Comparison of ENCODE assay signal across 8 cellular contexts in genomic region chr1:21439345-21439720, GRCh38. TPM values are rescaled to one million over a fixed set of nuclear protein-coding genes. Genes with fewer than 3 reads are reported as not detected.
DNase-seq lines count a peak whose midpoint lies in the region; ATAC-seq and TF ChIP-seq lines count a peak whose summit lies in the region.

No MANE protein-coding gene starts in this region.

- no peaks in the 10 kb centered on the region for H3K36me3 ChIP-seq in left ventricle myocardium inferior
- no peaks in the 10 kb centered on the region for H3K36me3 ChIP-seq in mucosa of rectum (ENCODE audit: control insufficient read depth in 2 of 2, insufficient read depth in 2 of 2, low read length in 2 of 2)
- H3K36me3 ChIP-seq in uterus, result no peaks in the 10 kb centered on the region

- DNase-seq in left ventricle myocardium inferior (no peak), Right ventricle myocardium superior (no peak), MCF 10A (ENCODE audit: unreplicated experiment) (no peak), uterus (no peak)

- H3K9me3 ChIP-seq in left ventricle myocardium inferior (replicated peaks) (no peaks in the 10 kb centered on the region), mucosa of rectum (ENCODE audit: control insufficient read depth in 2 of 2, low read length in 2 of 2) (no peaks in the 10 kb centered on the region), uterus (no peaks in the 10 kb centered on the region)

- H3K27ac ChIP-seq in left ventricle myocardium inferior (replicated peaks) (peak overlapping the region; percentile 64), mucosa of rectum (ENCODE audit: low read depth in 2 of 2, low read length in 2 of 2) (no peak overlapping the region), uterus (peak overlapping the region; percentile 64 to 69)

- no peaks in the 10 kb centered on the region for H3K27me3 Mint-ChIP-seq in MCF 10A (ENCODE audit: insufficient read depth, unreplicated experiment)

- CTCF ChIA-PET in MCF 10A (lab: Yijun Ruan, JAX), result interaction anchor here (1.1 kb wide), 1 partner anchor 96 kb away, joined by 3 read pairs; no protein-coding TSS in a partner anchor

- no peaks in the 10 kb centered on the region for H3K9me3 Mint-ChIP-seq in MCF 10A (ENCODE audit: unreplicated experiment)

- peaks cover 6% of the 10 kb centered on the region for H3K36me3 Mint-ChIP-seq in MCF 10A (ENCODE audit: insufficient read depth, unreplicated experiment)

- ATAC-seq in Right ventricle myocardium superior (ENCODE audit: poor library complexity), result no peak
- no peak for ATAC-seq in HG02623 (IDR thresholded peaks at IDR 0.05; ENCODE audit: unreplicated experiment)
- no peak for ATAC-seq in GM19395 (IDR thresholded peaks at IDR 0.05; ENCODE audit: unreplicated experiment)
- no peak for ATAC-seq in GM21528 (IDR thresholded peaks at IDR 0.05; ENCODE audit: low FRiP score, unreplicated experiment)

- TF ChIP-seq POLR2A in uterus (IDR thresholded peaks at IDR 0.05), result no peak

- H3K4me3 ChIP-seq in left ventricle myocardium inferior (peak overlapping the region; percentile 87), mucosa of rectum (ENCODE audit: low read length in 2 of 2) (peak overlapping the region; percentile 72 to 85), uterus (peak overlapping the region; percentile 52 to 79)

- H3K4me3 Mint-ChIP-seq in MCF 10A (ENCODE audit: unreplicated experiment), result peak overlapping the region; percentile 94

- H3K9ac ChIP-seq in mucosa of rectum (ENCODE audit: low read depth in 1 of 2, low read length in 2 of 2), result peak overlapping the region; percentile 52 to 68

- intact Hi-C loops in left ventricle myocardium inferior (cut with micrococcal nuclease) (no loop called here), Right ventricle myocardium superior (cut with DNase I) (no loop called here), MCF 10A (cut with micrococcal nuclease) (no loop called here), uterus (cut with DNase I; ENCODE audit: low total_unique reads) (no loop called here)

- H3K27me3 ChIP-seq in left ventricle myocardium inferior (ENCODE audit: low read depth), result peaks cover 13% of the 10 kb centered on the region
- no peaks in the 10 kb centered on the region for H3K27me3 ChIP-seq in mucosa of rectum (ENCODE audit: control insufficient read depth in 2 of 2, insufficient read depth in 2 of 2, low read length in 2 of 2)
- no peaks in the 10 kb centered on the region for H3K27me3 ChIP-seq in uterus

- TF ChIP-seq CTCF in left ventricle myocardium inferior (IDR thresholded peaks at IDR 0.05; ENCODE audit: borderline replicate concordance) (no peak), MCF 10A (IDR thresholded peaks at IDR 0.05; ENCODE audit: unreplicated experiment) (no peak), uterus (IDR thresholded peaks at IDR 0.05) (no peak)

- peak overlapping the region; percentile 88 for H3K27ac Mint-ChIP-seq in MCF 10A (ENCODE audit: low read depth, unreplicated experiment)

- no TSS peak for BruUV-seq in MCF 10A (replicated peaks; lab: Mats Ljungman, UMichigan)

- H3K4me1 ChIP-seq in left ventricle myocardium inferior, result peaks cover 27% of the 10 kb centered on the region
- H3K4me1 ChIP-seq in mucosa of rectum (ENCODE audit: control insufficient read depth in 2 of 2, insufficient read depth in 2 of 2, low read length in 2 of 2), result peaks cover 3% of the 10 kb centered on the region in 2 donors
- no peaks in the 10 kb centered on the region for H3K4me1 ChIP-seq in uterus

- H3K4me1 Mint-ChIP-seq in MCF 10A (ENCODE audit: insufficient read depth, unreplicated experiment), result peaks cover 4% of the 10 kb centered on the region

- POLR2A ChIA-PET in MCF 10A (lab: Yijun Ruan, JAX), result no interaction called here

RNA-seq across cellular contexts. Expression of gene NBPF3, which starts 0.6 kb away (rescaled TPM):
- total RNA-seq in left ventricle myocardium inferior, result 5.1 TPM
- total RNA-seq in Right ventricle myocardium superior, result 3.5 TPM
- total RNA-seq in MCF 10A (2022), result 5.5 and 6.5 TPM in 2 replicates
- total RNA-seq in uterus, result 10 to 100 TPM in 1 of 4 donors, 1 to 10 TPM in 3; 3.8 to 23.0 (median 6.7) TPM

Comparison
In these comparisons a context has a peak if more than half of its experiments do, and no peak if none do; other contexts are left out.
1. H3K27ac ChIP-seq: peak in left ventricle myocardium inferior (single experiment) and uterus (2 of 2); none in mucosa of rectum (0 of 2).
2. Peak in every context shown above with its lines, with median percentiles within 50 percentile points of each other: H3K4me3 ChIP-seq.